8 cellular contexts compared by ENCODE assay signal in the genomic region with DNA sequence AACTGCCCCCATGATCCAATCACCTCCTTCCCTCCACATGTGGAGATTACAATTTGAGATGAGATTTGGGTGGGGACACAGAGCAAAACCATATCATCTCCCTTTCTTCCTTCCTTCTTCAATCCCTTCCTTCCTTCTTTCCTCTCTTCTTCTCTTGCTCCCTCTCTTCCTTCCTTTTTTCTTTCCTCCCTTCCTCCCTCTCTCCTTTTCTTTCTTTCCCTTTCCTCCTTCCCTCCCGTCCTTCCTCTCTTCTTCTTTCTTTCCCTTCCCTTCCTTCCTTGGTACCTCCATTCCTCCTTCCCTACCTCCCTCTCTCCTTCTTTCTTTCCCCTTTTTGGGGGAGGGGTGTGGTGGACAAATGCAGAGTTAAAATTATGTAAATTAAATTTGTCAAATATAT.
"Had no signal": no experiment of that assay in that cellular context is flagged by ENCODE, and none has a peak within 500 bp of the region (broad histone marks: within the 10 kb centered on the region; RNA-seq: fewer than 3 reads in every experiment).

No MANE protein-coding gene starts in this region.

- H3K9me3 ChIP-seq: HAP-1 had no signal

- H3K4me2 ChIP-seq: GM23338 had no signal

- H3K4me3 Mint-ChIP-seq: GM23338, H9, HFFc6 had no signal

- H3K4me3 ChIP-seq: GM23248, GM23338, HAP-1 had no signal

- H3K27ac Mint-ChIP-seq: GM23338, HFFc6 had no signal

- H3K9ac ChIP-seq: GM23248 had no signal

- H3K4me1 ChIP-seq: HAP-1 had no signal

- H3K4me1 Mint-ChIP-seq: GM23338, H9 had no signal

- H3K9me3 Mint-ChIP-seq: GM23338, H9, HFFc6 had no signal

- H3K36me3 ChIP-seq: HAP-1 had no signal

- H3K27ac ChIP-seq: GM23248 had no signal

- DNase-seq: GM23248, GOT3, H7, H9, HCEC 1CT, HFFc6 had no signal
